In the genomic region with DNA sequence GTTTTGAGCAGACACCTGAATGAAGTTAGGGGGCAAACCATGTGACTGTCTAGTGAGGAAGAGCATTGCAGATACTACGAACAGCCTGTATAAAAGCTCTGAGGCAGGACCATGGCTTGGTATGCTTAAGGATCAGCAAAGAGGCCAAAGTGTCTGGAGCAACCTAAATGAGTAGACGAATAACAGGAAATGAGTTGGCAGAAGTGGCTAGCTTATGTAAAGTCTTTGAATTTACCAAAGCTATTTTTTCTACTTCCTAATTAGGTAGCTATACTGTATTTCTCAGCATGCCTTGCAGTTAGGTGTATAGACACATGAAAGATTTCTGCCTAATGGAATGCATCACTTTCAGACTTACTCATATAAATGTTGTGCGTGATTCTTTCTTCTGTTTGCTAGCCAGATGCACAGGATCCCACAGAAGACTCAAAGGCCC, we compare ENCODE assay signal across 8 cellular contexts. TPM values are rescaled to one million over a fixed set of nuclear protein-coding genes. Genes with fewer than 3 reads are reported as not detected.
DNase-seq lines count a peak whose midpoint lies in the region; ATAC-seq and TF ChIP-seq lines count a peak whose summit lies in the region.

No MANE protein-coding gene starts in this region.

- no peaks in the 10 kb centered on the region for H3K79me2 ChIP-seq in SU-DHL-6 (ENCODE audit: insufficient read depth, low read length)

- H4K20me1 ChIP-seq in BLaER1 treated with 17β-estradiol and CSF1 and Interleukin-3, amounts not matched to agents 10 nM and 100 nM = no peaks in the 10 kb centered on the region
- H4K20me1 ChIP-seq in SU-DHL-6 (ENCODE audit: low read depth, low read length) = no peaks in the 10 kb centered on the region

- H3K9me3 ChIP-seq in BLaER1 treated with 17β-estradiol and CSF1 and Interleukin-3, amounts not matched to agents 10 nM and 100 nM (replicated peaks in 1 of 11) = no peaks in the 10 kb centered on the region
- H3K9me3 ChIP-seq in SU-DHL-6 (ENCODE audit: insufficient read depth, low read length) (no peaks in the 10 kb centered on the region), ascending aorta (no peaks in the 10 kb centered on the region)

- peak; percentile 78 for DNase-seq in HCEC 1CT
- DNase-seq in glomerular endothelial cell (ENCODE audit: extremely low read depth, low read depth, low spot score) = peak; percentile 71
- no peak for DNase-seq in ascending aorta (ENCODE audit: low spot score in 2 of 2)
- DNase-seq in omental fat pad (ENCODE audit: low spot score) = no peak

- no peak for TF ChIP-seq CTCF in SU-DHL-6 (IDR thresholded peaks at IDR 0.05; ENCODE audit: insufficient read depth, low read length, poor library complexity, severe bottlenecking)
- TF ChIP-seq CTCF in ascending aorta (IDR thresholded peaks at IDR 0.05) = no peak
- no peak for TF ChIP-seq CTCF in omental fat pad (IDR thresholded peaks at IDR 0.05)

- peak overlapping the region; percentile 85 for H2AFZ ChIP-seq in SU-DHL-6 (ENCODE audit: low read depth, low read length, severe bottlenecking)

- H3K9me2 ChIP-seq in SU-DHL-6 (replicated peaks; ENCODE audit: insufficient read depth, low read length) = no peaks in the 10 kb centered on the region

- H3K27me3 ChIP-seq in BLaER1 treated with 17β-estradiol and CSF1 and Interleukin-3, amounts not matched to agents 10 nM and 100 nM = no peaks in the 10 kb centered on the region
- H3K27me3 ChIP-seq in SU-DHL-6 (ENCODE audit: low read length) (no peaks in the 10 kb centered on the region), ascending aorta (no peaks in the 10 kb centered on the region)

- H3K4me1 ChIP-seq in BLaER1 treated with 17β-estradiol and CSF1 and Interleukin-3, amounts not matched to agents 10 nM and 100 nM = peaks cover 16 to 57% (median 30%) of the 10 kb centered on the region in 10 experiments
- H3K4me1 ChIP-seq in ascending aorta = no peaks in the 10 kb centered on the region

- peak overlapping the region in 8 of 11 experiments; percentile 16 to 65 (median 42); a peak in 13 of 22 replicates for H3K9ac ChIP-seq in BLaER1 treated with 17β-estradiol and CSF1 and Interleukin-3, amounts not matched to agents 10 nM and 100 nM
- H3K9ac ChIP-seq in SU-DHL-6 (ENCODE audit: low read length) = no peak overlapping the region

- intact Hi-C loops in ascending aorta (cut with DNase I) = no loop called here

- H3K4me3 ChIP-seq in BLaER1 treated with 17β-estradiol and CSF1 and Interleukin-3, amounts not matched to agents 10 nM and 100 nM = no peak overlapping the region
- H3K4me3 ChIP-seq in SU-DHL-6 (ENCODE audit: insufficient read depth, low read length, poor library complexity, severe bottlenecking) (no peak overlapping the region), ascending aorta (no peak overlapping the region)

- peak overlapping the region; percentile 52 to 92 (median 71) for H3K4me2 ChIP-seq in BLaER1 treated with 17β-estradiol and CSF1 and Interleukin-3, amounts not matched to agents 10 nM and 100 nM
- H3K4me2 ChIP-seq in SU-DHL-6 (ENCODE audit: low read depth, low read length, poor library complexity, severe bottlenecking) = peak overlapping the region; percentile 48

- H3K36me3 ChIP-seq in BLaER1 treated with 17β-estradiol and CSF1 and Interleukin-3, amounts not matched to agents 10 nM and 100 nM = no peaks in the 10 kb centered on the region
- H3K36me3 ChIP-seq in SU-DHL-6 (ENCODE audit: low read length) (no peaks in the 10 kb centered on the region), ascending aorta (no peaks in the 10 kb centered on the region)

- ATAC-seq in HG03159 (IDR thresholded peaks at IDR 0.05; ENCODE audit: unreplicated experiment) (no peak), HG03097 (IDR thresholded peaks at IDR 0.05; ENCODE audit: low FRiP score, unreplicated experiment) (no peak), omental fat pad (ENCODE audit: low FRiP score) (no peak)

- H3K27ac ChIP-seq in BLaER1 treated with 17β-estradiol and CSF1 and Interleukin-3, amounts not matched to agents 10 nM and 100 nM = peak overlapping the region in 10 of 11 experiments; percentile 31 to 81 (median 64); a peak in 18 of 22 replicates
- H3K27ac ChIP-seq in SU-DHL-6 (ENCODE audit: low read depth, low read length) = peak overlapping the region; percentile 63
- H3K27ac ChIP-seq in ascending aorta = no peak overlapping the region

- no peaks in the 10 kb centered on the region for H3F3A ChIP-seq in SU-DHL-6 (ENCODE audit: insufficient read depth)

RNA-seq across cellular contexts. Expression of a gene that starts 9.3 kb away (rescaled TPM):
- 5.5 and 22.9 TPM in 2 replicates for total RNA-seq in glomerular endothelial cell
- 2.1 TPM for total RNA-seq in ascending aorta
- total RNA-seq in omental fat pad = 10 to 100 TPM in 3 of 4 donors, 1 to 10 TPM in 1; 3.3 to 19.3 (median 14.7) TPM

Comparison
In these comparisons a context has a peak if more than half of its experiments do, and no peak if none do; other contexts are left out.
1. H3K27ac ChIP-seq: peak in BLaER1 treated with 17β-estradiol and CSF1 and Interleukin-3, amounts not matched to agents 10 nM and 100 nM (10 of 11) and SU-DHL-6 (single experiment); none in ascending aorta (0 of 2).
2. DNase-seq: peak in HCEC 1CT (single experiment) and glomerular endothelial cell (single experiment); none in ascending aorta (0 of 2) and omental fat pad (single experiment).